In the genomic region with DNA sequence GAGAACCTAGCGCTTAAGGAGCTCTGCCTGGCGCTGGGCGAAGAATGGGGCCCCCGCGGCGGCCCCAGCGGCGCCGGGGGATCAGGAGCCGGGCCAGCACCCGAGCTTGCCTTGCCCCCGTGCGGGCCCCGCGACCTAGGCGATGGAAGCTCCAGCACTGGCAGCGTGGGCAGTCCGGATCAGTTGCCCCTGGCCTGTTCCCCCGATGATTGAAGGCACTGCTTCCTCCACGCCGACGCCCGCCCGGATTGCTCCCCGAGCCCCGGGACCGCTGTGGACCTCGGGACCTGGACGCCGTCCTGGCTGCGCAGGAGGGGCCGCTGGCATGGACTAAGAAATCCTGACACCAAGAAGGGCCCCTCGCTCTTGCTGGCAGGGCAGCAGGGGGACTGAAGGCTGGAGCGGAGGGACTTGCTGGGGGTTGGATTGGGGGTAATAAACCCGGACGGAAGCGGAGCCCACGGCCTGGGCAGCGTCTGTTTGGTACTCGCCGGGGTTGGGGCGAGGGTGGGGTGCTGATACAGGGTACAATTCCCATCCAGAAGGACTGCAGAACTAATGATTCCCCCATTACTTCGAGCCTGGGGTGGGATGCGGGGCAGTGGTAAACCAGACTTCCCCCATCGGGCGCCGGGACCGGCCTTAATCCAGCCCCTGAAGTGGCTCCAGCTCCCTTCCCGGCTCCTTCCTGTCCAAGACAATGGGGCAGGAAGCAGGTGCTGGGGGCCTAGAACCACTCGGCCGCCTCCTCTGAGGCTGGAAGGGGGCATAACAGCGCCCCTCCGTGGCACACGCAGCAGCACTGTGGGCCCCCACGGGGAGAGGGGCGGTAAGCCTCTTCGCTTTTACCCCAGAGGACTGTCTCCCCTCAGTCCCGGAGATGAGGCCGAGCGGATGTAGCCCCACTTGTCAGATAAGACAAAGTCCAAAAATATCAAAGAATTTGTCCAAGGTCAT, we compare ENCODE assay signal across 1 cellular context.
TF ChIP-seq lines count a peak whose summit lies in the region.

No MANE protein-coding gene starts in this region.

TF ChIP-seq in HepG2, 621 proteins besides CTCF, POLR2A, EP300 and RAD21 (continued from another document and continues in another):
- TF ChIP-seq, protein P1, sequence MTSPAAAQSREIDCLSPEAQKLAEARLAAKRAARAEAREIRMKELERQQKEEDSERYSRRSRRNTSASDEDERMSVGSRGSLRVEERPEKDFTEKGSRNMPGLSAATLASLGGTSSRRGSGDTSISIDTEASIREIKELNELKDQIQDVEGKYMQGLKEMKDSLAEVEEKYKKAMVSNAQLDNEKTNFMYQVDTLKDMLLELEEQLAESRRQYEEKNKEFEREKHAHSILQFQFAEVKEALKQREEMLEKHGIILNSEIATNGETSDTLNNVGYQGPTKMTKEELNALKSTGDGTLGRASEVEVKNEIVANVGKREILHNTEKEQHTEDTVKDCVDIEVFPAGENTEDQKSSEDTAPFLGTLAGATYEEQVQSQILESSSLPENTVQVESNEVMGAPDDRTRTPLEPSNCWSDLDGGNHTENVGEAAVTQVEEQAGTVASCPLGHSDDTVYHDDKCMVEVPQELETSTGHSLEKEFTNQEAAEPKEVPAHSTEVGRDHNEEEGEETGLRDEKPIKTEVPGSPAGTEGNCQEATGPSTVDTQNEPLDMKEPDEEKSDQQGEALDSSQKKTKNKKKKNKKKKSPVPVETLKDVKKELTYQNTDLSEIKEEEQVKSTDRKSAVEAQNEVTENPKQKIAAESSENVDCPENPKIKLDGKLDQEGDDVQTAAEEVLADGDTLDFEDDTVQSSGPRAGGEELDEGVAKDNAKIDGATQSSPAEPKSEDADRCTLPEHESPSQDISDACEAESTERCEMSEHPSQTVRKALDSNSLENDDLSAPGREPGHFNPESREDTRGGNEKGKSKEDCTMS (CRISPR knock-in tag; conservative IDR thresholded peaks at IDR 0.05): no peak
- TF ChIP-seq REL (CRISPR knock-in tag; conservative IDR thresholded peaks at IDR 0.05) (no peak; the same call in 1 of the 2 replicates), ZNF644 (CRISPR knock-in tag; IDR thresholded peaks at IDR 0.05; ENCODE audit: low read depth) (no peak), ZNF451 (CRISPR knock-in tag; IDR thresholded peaks at IDR 0.05) (no peak), ZBTB42 (CRISPR knock-in tag; IDR thresholded peaks at IDR 0.05) (no peak), ZNF264 (CRISPR knock-in tag; IDR thresholded peaks at IDR 0.05) (peak; percentile 18; the same call in 1 of the 2 replicates), XRCC5 (optimal IDR thresholded peaks at IDR 0.05; ENCODE audit: low read length) (peak; percentile 13), ZFP62 (CRISPR knock-in tag; IDR thresholded peaks at IDR 0.05) (no peak), ZNF10 (CRISPR knock-in tag; IDR thresholded peaks at IDR 0.05; ENCODE audit: borderline replicate concordance, low read depth) (no peak), ZEB1 (IDR thresholded peaks at IDR 0.05; ENCODE audit: insufficient replicate concordance, low read depth) (no peak), NR2C2 (CRISPR knock-in tag; IDR thresholded peaks at IDR 0.05; ENCODE audit: borderline replicate concordance) (peak; percentile 54), CEBPB (IDR thresholded peaks at IDR 0.05; ENCODE audit: borderline replicate concordance, low read depth, low read length) (no peak), KDM4B (CRISPR knock-in tag; IDR thresholded peaks at IDR 0.05) (no peak), NPAS2 (CRISPR knock-in tag; IDR thresholded peaks at IDR 0.05; ENCODE audit: borderline replicate concordance) (no peak), ZNF557 (CRISPR knock-in tag; IDR thresholded peaks at IDR 0.05) (no peak), SMAD9 (CRISPR knock-in tag; IDR thresholded peaks at IDR 0.05) (no peak), ZNF430 (CRISPR knock-in tag; IDR thresholded peaks at IDR 0.05) (no peak), ZNF234 (CRISPR knock-in tag; conservative IDR thresholded peaks at IDR 0.05) (no peak; the same call in 1 of the 2 replicates), PPARG (CRISPR knock-in tag; conservative IDR thresholded peaks at IDR 0.05) (peak; percentile 77), FOXA3 (CRISPR knock-in tag; IDR thresholded peaks at IDR 0.05) (peak; percentile 36), ZNF746 (CRISPR knock-in tag; IDR thresholded peaks at IDR 0.05) (no peak; the same call in 1 of the 2 replicates), ZNF878 (CRISPR knock-in tag; IDR thresholded peaks at IDR 0.05) (no peak), NCOA1 (CRISPR knock-in tag; IDR thresholded peaks at IDR 0.05) (no peak; the same call in 1 of the 2 replicates), SAP130 (CRISPR knock-in tag; IDR thresholded peaks at IDR 0.05; ENCODE audit: low read depth) (peak; percentile 69), ZNF775 (CRISPR knock-in tag; IDR thresholded peaks at IDR 0.05; ENCODE audit: borderline replicate concordance) (no peak), ZNF83 (CRISPR knock-in tag; IDR thresholded peaks at IDR 0.05; ENCODE audit: borderline replicate concordance) (no peak), ZNF616 (CRISPR knock-in tag; IDR thresholded peaks at IDR 0.05; ENCODE audit: low read depth) (peak; percentile 67; the same call in 1 of the 2 replicates), TOE1 (CRISPR knock-in tag; IDR thresholded peaks at IDR 0.05) (no peak), ZNF563 (CRISPR knock-in tag; IDR thresholded peaks at IDR 0.05) (no peak), ARNT (IDR thresholded peaks at IDR 0.05) (no peak), AKAP8 (CRISPR knock-in tag; IDR thresholded peaks at IDR 0.05) (peak; percentile 82; the same call in 1 of the 2 replicates), RBM22 (optimal IDR thresholded peaks at IDR 0.05; ENCODE audit: low read length) (peak; percentile 82), PCBP1 (IDR thresholded peaks at IDR 0.05; ENCODE audit: borderline replicate concordance, low read depth, low read length) (0 out of 2 replicates have a peak, but pooled peaks have one; percentile 63), RXRB (CRISPR knock-in tag; IDR thresholded peaks at IDR 0.05; ENCODE audit: borderline replicate concordance) (peak; percentile 50; the same call in 1 of the 2 replicates), ERF (CRISPR knock-in tag; IDR thresholded peaks at IDR 0.05) (peak; percentile 54; the same call in 1 of the 2 replicates), ZNF317 (CRISPR knock-in tag; IDR thresholded peaks at IDR 0.05) (no peak), ADNP (CRISPR knock-in tag; IDR thresholded peaks at IDR 0.05) (no peak), ZNF432 (CRISPR knock-in tag; IDR thresholded peaks at IDR 0.05; ENCODE audit: borderline replicate concordance) (no peak), ZFX (CRISPR knock-in tag; IDR thresholded peaks at IDR 0.05; ENCODE audit: low read depth) (peak; percentile 82), ZNF24 (IDR thresholded peaks at IDR 0.05) (no peak), ZNF17 (CRISPR knock-in tag; IDR thresholded peaks at IDR 0.05) (no peak), MBD4 (IDR thresholded peaks at IDR 0.05; ENCODE audit: borderline replicate concordance, low read length) (no peak)
- TF ChIP-seq, protein P2, sequence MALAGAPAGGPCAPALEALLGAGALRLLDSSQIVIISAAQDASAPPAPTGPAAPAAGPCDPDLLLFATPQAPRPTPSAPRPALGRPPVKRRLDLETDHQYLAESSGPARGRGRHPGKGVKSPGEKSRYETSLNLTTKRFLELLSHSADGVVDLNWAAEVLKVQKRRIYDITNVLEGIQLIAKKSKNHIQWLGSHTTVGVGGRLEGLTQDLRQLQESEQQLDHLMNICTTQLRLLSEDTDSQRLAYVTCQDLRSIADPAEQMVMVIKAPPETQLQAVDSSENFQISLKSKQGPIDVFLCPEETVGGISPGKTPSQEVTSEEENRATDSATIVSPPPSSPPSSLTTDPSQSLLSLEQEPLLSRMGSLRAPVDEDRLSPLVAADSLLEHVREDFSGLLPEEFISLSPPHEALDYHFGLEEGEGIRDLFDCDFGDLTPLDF (CRISPR knock-in tag; IDR thresholded peaks at IDR 0.05): no peak
- TF ChIP-seq, protein P3, sequence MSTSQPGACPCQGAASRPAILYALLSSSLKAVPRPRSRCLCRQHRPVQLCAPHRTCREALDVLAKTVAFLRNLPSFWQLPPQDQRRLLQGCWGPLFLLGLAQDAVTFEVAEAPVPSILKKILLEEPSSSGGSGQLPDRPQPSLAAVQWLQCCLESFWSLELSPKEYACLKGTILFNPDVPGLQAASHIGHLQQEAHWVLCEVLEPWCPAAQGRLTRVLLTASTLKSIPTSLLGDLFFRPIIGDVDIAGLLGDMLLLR (CRISPR knock-in tag; IDR thresholded peaks at IDR 0.05): no peak
- TF ChIP-seq, protein P4, sequence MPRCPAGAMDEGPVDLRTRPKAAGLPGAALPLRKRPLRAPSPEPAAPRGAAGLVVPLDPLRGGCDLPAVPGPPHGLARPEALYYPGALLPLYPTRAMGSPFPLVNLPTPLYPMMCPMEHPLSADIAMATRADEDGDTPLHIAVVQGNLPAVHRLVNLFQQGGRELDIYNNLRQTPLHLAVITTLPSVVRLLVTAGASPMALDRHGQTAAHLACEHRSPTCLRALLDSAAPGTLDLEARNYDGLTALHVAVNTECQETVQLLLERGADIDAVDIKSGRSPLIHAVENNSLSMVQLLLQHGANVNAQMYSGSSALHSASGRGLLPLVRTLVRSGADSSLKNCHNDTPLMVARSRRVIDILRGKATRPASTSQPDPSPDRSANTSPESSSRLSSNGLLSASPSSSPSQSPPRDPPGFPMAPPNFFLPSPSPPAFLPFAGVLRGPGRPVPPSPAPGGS (CRISPR knock-in tag; IDR thresholded peaks at IDR 0.05): no peak
- TF ChIP-seq, protein P5, sequence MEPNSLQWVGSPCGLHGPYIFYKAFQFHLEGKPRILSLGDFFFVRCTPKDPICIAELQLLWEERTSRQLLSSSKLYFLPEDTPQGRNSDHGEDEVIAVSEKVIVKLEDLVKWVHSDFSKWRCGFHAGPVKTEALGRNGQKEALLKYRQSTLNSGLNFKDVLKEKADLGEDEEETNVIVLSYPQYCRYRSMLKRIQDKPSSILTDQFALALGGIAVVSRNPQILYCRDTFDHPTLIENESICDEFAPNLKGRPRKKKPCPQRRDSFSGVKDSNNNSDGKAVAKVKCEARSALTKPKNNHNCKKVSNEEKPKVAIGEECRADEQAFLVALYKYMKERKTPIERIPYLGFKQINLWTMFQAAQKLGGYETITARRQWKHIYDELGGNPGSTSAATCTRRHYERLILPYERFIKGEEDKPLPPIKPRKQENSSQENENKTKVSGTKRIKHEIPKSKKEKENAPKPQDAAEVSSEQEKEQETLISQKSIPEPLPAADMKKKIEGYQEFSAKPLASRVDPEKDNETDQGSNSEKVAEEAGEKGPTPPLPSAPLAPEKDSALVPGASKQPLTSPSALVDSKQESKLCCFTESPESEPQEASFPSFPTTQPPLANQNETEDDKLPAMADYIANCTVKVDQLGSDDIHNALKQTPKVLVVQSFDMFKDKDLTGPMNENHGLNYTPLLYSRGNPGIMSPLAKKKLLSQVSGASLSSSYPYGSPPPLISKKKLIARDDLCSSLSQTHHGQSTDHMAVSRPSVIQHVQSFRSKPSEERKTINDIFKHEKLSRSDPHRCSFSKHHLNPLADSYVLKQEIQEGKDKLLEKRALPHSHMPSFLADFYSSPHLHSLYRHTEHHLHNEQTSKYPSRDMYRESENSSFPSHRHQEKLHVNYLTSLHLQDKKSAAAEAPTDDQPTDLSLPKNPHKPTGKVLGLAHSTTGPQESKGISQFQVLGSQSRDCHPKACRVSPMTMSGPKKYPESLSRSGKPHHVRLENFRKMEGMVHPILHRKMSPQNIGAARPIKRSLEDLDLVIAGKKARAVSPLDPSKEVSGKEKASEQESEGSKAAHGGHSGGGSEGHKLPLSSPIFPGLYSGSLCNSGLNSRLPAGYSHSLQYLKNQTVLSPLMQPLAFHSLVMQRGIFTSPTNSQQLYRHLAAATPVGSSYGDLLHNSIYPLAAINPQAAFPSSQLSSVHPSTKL (CRISPR knock-in tag; IDR thresholded peaks at IDR 0.05): peak; percentile 63
- TF ChIP-seq, protein P6, sequence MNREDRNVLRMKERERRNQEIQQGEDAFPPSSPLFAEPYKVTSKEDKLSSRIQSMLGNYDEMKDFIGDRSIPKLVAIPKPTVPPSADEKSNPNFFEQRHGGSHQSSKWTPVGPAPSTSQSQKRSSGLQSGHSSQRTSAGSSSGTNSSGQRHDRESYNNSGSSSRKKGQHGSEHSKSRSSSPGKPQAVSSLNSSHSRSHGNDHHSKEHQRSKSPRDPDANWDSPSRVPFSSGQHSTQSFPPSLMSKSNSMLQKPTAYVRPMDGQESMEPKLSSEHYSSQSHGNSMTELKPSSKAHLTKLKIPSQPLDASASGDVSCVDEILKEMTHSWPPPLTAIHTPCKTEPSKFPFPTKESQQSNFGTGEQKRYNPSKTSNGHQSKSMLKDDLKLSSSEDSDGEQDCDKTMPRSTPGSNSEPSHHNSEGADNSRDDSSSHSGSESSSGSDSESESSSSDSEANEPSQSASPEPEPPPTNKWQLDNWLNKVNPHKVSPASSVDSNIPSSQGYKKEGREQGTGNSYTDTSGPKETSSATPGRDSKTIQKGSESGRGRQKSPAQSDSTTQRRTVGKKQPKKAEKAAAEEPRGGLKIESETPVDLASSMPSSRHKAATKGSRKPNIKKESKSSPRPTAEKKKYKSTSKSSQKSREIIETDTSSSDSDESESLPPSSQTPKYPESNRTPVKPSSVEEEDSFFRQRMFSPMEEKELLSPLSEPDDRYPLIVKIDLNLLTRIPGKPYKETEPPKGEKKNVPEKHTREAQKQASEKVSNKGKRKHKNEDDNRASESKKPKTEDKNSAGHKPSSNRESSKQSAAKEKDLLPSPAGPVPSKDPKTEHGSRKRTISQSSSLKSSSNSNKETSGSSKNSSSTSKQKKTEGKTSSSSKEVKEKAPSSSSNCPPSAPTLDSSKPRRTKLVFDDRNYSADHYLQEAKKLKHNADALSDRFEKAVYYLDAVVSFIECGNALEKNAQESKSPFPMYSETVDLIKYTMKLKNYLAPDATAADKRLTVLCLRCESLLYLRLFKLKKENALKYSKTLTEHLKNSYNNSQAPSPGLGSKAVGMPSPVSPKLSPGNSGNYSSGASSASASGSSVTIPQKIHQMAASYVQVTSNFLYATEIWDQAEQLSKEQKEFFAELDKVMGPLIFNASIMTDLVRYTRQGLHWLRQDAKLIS (CRISPR knock-in tag; IDR thresholded peaks at IDR 0.05): no peak
- TF ChIP-seq, protein P7, sequence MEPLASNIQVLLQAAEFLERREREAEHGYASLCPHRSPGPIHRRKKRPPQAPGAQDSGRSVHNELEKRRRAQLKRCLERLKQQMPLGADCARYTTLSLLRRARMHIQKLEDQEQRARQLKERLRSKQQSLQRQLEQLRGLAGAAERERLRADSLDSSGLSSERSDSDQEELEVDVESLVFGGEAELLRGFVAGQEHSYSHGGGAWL (CRISPR knock-in tag; IDR thresholded peaks at IDR 0.05): 0 out of 2 replicates have a peak, but pooled peaks have one; percentile 40
- TF ChIP-seq, protein P8, sequence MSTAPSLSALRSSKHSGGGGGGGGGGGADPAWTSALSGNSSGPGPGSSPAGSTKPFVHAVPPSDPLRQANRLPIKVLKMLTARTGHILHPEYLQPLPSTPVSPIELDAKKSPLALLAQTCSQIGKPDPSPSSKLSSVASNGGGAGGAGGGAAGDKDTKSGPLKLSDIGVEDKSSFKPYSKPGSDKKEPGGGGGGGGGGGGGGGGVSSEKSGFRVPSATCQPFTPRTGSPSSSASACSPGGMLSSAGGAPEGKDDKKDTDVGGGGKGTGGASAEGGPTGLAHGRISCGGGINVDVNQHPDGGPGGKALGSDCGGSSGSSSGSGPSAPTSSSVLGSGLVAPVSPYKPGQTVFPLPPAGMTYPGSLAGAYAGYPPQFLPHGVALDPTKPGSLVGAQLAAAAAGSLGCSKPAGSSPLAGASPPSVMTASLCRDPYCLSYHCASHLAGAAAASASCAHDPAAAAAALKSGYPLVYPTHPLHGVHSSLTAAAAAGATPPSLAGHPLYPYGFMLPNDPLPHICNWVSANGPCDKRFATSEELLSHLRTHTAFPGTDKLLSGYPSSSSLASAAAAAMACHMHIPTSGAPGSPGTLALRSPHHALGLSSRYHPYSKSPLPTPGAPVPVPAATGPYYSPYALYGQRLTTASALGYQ (CRISPR knock-in tag; IDR thresholded peaks at IDR 0.05): 0 out of 2 replicates have a peak, but pooled peaks have one; percentile 28
